Comparison of ENCODE assay signal across 20 cellular contexts in the genomic region with DNA sequence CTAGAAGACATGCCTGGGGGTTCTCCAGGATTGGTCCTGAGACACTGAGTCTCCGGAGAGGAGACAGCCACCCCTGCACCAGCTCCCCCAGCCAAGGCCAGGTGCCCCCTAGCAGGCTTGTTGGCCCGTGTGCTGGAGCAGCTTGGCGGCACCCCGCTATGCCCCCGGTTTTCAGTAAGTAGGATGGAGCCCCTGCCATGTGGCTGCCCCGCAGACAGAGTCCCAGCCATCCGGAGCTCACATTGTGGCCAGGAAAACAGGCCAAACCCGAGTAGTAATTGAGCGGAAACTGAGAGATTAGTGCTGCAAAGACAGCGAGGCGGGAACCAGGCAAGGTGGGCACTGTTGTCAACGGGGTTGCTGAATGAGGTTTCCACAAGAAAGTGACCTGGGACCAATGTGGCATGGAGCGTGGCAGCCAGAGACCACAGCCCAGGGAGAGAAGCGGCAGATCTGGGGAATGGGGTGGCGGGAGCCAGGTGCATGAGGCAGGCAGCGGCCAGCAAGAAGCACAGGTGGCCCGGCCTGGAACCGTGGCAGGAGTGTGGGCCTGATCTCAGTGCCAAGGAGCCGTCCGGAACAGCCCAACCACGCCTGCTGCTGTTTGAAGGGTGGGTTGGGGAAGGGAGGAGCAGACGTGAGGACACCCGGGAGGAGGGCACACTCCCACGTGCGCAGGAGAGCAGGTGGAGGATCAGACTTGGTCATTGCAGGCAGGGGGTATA.
"Had no signal": no experiment of that assay in that cellular context is flagged by ENCODE, and none has a peak within 500 bp of the region (broad histone marks: within the 10 kb centered on the region; RNA-seq: fewer than 3 reads in every experiment).

No MANE protein-coding gene starts in this region.

- H3K27ac ChIP-seq: hepatocyte, parathyroid adenoma, psoas muscle, right lobe of liver, tibial artery, upper lobe of left lung, uterus had no signal

- FAIRE-seq: kidney had no signal

- H3K36me3 ChIP-seq: right lobe of liver, tibial artery, upper lobe of left lung, uterus had no signal

- H2AFZ ChIP-seq: hepatocyte, parathyroid adenoma had no signal

- H3K9me3 ChIP-seq: psoas muscle, right lobe of liver, tibial artery, upper lobe of left lung, uterus had no signal

- DNase-seq: cortex of kidney; effector CD8-positive, alpha-beta T cell; foreskin melanocyte; head of caudate nucleus; kidney; left cardiac atrium; left ventricle myocardium superior; naive thymus-derived CD8-positive, alpha-beta T cell; nucleus accumbens; psoas muscle; retina; right lobe of liver; stimulated activated CD4-positive, alpha-beta T cell treated with anti-CD3 and anti-CD28 coated beads, Interleukin-4, amount 100 ng/mL, for 24 hours; tibial artery; upper lobe of left lung; uterus had no signal

- H3K27me3 ChIP-seq: hepatocyte, right lobe of liver, upper lobe of left lung, uterus had no signal

- H3K4me3 ChIP-seq: dorsolateral prefrontal cortex, hepatocyte, lung, psoas muscle, right lobe of liver, tibial artery, upper lobe of left lung, uterus had no signal

- H3K4me2 ChIP-seq: hepatocyte had no signal

- H3K4me1 ChIP-seq: parathyroid adenoma, psoas muscle, tibial artery, upper lobe of left lung, uterus had no signal

- H3K9ac ChIP-seq: parathyroid adenoma had no signal
